8 cellular contexts compared by ENCODE assay signal in the genomic region with DNA sequence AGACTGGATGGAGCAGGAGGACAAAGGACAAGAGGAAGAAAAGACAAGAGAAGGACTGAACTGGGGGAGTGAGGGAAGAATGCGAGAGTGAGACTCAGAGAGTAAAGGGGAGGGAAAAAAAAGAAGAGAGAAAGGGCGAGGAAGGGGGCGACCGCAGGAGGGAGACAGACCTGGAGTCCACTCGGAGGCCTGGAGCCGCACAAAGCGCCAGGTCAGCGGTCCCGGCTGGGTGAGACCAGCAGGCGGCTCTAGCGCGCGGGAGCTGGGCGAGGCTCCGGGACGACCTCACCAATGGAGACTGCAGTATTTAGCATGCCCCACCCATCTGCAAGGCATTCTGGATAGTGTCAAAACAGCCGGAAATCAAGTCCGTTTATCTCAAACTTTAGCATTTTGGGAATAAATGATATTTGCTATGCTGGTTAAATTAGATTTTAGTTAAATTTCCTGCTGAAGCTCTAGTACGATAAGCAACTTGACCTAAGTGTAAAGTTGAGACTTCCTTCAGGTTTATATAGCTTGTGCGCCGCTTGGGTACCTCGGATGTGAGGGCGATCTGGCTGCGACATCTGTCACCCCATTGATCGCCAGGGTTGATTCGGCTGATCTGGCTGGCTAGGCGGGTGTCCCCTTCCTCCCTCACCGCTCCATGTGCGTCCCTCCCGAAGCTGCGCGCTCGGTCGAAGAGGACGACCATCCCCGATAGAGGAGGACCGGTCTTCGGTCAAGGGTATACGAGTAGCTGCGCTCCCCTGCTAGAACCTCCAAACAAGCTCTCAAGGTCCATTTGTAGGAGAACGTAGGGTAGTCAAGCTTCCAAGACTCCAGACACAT. TPM values are rescaled to one million over a fixed set of nuclear protein-coding genes. Genes with fewer than 3 reads are reported as not detected.
DNase-seq lines count a peak whose midpoint lies in the region; ATAC-seq and TF ChIP-seq lines count a peak whose summit lies in the region.
"Not testable (repeated sequence)": the region's sequence is repeated elsewhere in the genome, so short reads cannot be mapped to it uniquely, and the experiment has no call there.

A gene with protein sequence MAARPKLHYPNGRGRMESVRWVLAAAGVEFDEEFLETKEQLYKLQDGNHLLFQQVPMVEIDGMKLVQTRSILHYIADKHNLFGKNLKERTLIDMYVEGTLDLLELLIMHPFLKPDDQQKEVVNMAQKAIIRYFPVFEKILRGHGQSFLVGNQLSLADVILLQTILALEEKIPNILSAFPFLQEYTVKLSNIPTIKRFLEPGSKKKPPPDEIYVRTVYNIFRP (minus strand): TSS at position 206 of the 834 bp plus-strand sequence. CDS start 1,041 bp downstream, outside the sequence.

- H3K36me3 ChIP-seq in DOHH2 (ENCODE audit: control insufficient read depth, low read length); GM23338 (ENCODE audit: insufficient read depth): not testable (repeated sequence)

- H3K27ac Mint-ChIP-seq in GM23338: peak within 1 kb of the TSS; percentile 99
- H3K27ac Mint-ChIP-seq in activated T-helper 2 cell treated with anti-CD3 and anti-CD28 coated beads, Interferon-gamma antibody, Interleukin-2, Interleukin-4, amounts not matched to agents 10 μg/mL and 5 μg/mL and 100 μg/mL, durations not matched to agents 14 hours and 24 hours and 36 hours: peak within 1 kb of the TSS; percentile 90
- peak within 1 kb of the TSS; percentile 97 to 100 (median 99) for H3K27ac Mint-ChIP-seq in naive thymus-derived CD8-positive, alpha-beta T cell

- H4K20me1 ChIP-seq in DOHH2 (ENCODE audit: control insufficient read depth, insufficient read depth, low read depth, low read length); GM23338 (replicated peaks; ENCODE audit: insufficient read depth): not testable (repeated sequence)

- H3K4me3 Mint-ChIP-seq in GM23338: peak within 1 kb of the TSS; percentile 93
- peak within 1 kb of the TSS; percentile 90 for H3K4me3 Mint-ChIP-seq in activated T-helper 2 cell treated with anti-CD3 and anti-CD28 coated beads, Interferon-gamma antibody, Interleukin-2, Interleukin-4, amounts not matched to agents 10 μg/mL and 5 μg/mL and 100 μg/mL, durations not matched to agents 14 hours and 24 hours and 36 hours (ENCODE audit: low read depth)
- peak within 1 kb of the TSS; percentile 88 to 99 (median 94) for H3K4me3 Mint-ChIP-seq in naive thymus-derived CD8-positive, alpha-beta T cell

- H3K4me3 ChIP-seq in DOHH2 (ENCODE audit: low read length): peak within 1 kb of the TSS; percentile 94
- peak within 1 kb of the TSS; percentile 66 for H3K4me3 ChIP-seq in GM23338
- peak within 1 kb of the TSS; percentile 91 for H3K4me3 ChIP-seq in fibroblast of mammary gland (ENCODE audit: control insufficient read depth, low read depth, low read length)

- peak within 1 kb of the TSS; percentile 79 for H2AFZ ChIP-seq in GM23338

- H3F3A ChIP-seq in DOHH2 (ENCODE audit: control insufficient read depth, insufficient read depth): peaks cover 16% of the 10 kb centered on the region
- not testable (repeated sequence) for H3F3A ChIP-seq in GM23338 (replicated peaks; ENCODE audit: low read depth)

- not testable (repeated sequence) for H3K9me3 ChIP-seq in DOHH2 (ENCODE audit: control insufficient read depth, insufficient read depth, low read length)

- H3K27ac ChIP-seq in DOHH2 (ENCODE audit: low read depth, low read length) (peak within 1 kb of the TSS; percentile 71), GM23338 (ENCODE audit: low read depth) (peak within 1 kb of the TSS; percentile 99)

- not testable (repeated sequence) for H3K27me3 ChIP-seq in DOHH2 (ENCODE audit: control insufficient read depth, low read length); GM23338 (ENCODE audit: insufficient read depth)

- not testable (repeated sequence) for H3K9me2 ChIP-seq in DOHH2 (replicated peaks; ENCODE audit: control insufficient read depth, low read length); GM23338 (ENCODE audit: insufficient read depth)

- peak; percentile 98 for DNase-seq in GM23338 (ENCODE audit: low spot score)
- DNase-seq in LHCN-M2 (ENCODE audit: low read depth): peak; percentile 98
- peak; percentile 97 for DNase-seq in RPMI7951 (ENCODE audit: low read depth)
- DNase-seq in activated T-helper 2 cell treated with anti-CD3 and anti-CD28 coated beads, Interferon-gamma antibody, Interleukin-2, Interleukin-4, amounts not matched to agents 10 μg/mL and 5 μg/mL and 100 μg/mL, durations not matched to agents 14 hours and 24 hours and 36 hours (ENCODE audit: low spot score): peak; percentile 84
- peak; percentile 98 for DNase-seq in fibroblast of mammary gland (ENCODE audit: low read depth)
- peak; percentile 73 to 99 (median 88) for DNase-seq in naive thymus-derived CD8-positive, alpha-beta T cell
- peak; percentile 77 to 98 (median 90) for DNase-seq in stimulated activated naive CD4-positive, alpha-beta T cell (lab: John Stamatoyannopoulos, UW)

- POLR2A ChIA-PET in naive thymus-derived CD8-positive, alpha-beta T cell (lab: Charles Lee): interaction anchor here (0.8 to 2.7 kb wide), 5 partner anchors 9 to 70 kb away, joined by 3 to 21 read pairs (median 6); a partner anchor contains a TSS

- peaks cover 17% of the 10 kb centered on the region; the same call in 2 of the 3 replicates for H3K4me1 Mint-ChIP-seq in GM23338
- peaks cover 38% of the 10 kb centered on the region for H3K4me1 Mint-ChIP-seq in activated T-helper 2 cell treated with anti-CD3 and anti-CD28 coated beads, Interferon-gamma antibody, Interleukin-2, Interleukin-4, amounts not matched to agents 10 μg/mL and 5 μg/mL and 100 μg/mL, durations not matched to agents 14 hours and 24 hours and 36 hours (ENCODE audit: low read depth)
- H3K4me1 Mint-ChIP-seq in naive thymus-derived CD8-positive, alpha-beta T cell: peaks cover 22 to 30% (median 22%) of the 10 kb centered on the region in 4 donors

- peaks cover 19% of the 10 kb centered on the region for H3K4me1 ChIP-seq in DOHH2 (ENCODE audit: control insufficient read depth, low read length)
- not testable (repeated sequence) for H3K4me1 ChIP-seq in GM23338 (ENCODE audit: insufficient read depth)

- not testable (repeated sequence) for H3K36me3 Mint-ChIP-seq in GM23338 (ENCODE audit: low read depth); naive thymus-derived CD8-positive, alpha-beta T cell
- H3K36me3 Mint-ChIP-seq in activated T-helper 2 cell treated with anti-CD3 and anti-CD28 coated beads, Interferon-gamma antibody, Interleukin-2, Interleukin-4, amounts not matched to agents 10 μg/mL and 5 μg/mL and 100 μg/mL, durations not matched to agents 14 hours and 24 hours and 36 hours (ENCODE audit: low read depth): peaks cover 41% of the 10 kb centered on the region

- H3K4me2 ChIP-seq in DOHH2 (ENCODE audit: low read length): peak within 1 kb of the TSS; percentile 79
- H3K4me2 ChIP-seq in GM23338: peak within 1 kb of the TSS; percentile 78

- intact Hi-C loops in activated T-helper 2 cell treated with anti-CD3 and anti-CD28 coated beads, Interferon-gamma antibody, Interleukin-2, Interleukin-4, amounts not matched to agents 10 μg/mL and 5 μg/mL and 100 μg/mL, durations not matched to agents 14 hours and 24 hours and 36 hours (cut with micrococcal nuclease): loop anchor here (1.0 to 10.0 kb wide), 9 partner anchors 11 to 770 kb away; a partner anchor contains a TSS

- H3K9me3 Mint-ChIP-seq in GM23338; activated T-helper 2 cell treated with anti-CD3 and anti-CD28 coated beads, Interferon-gamma antibody, Interleukin-2, Interleukin-4, amounts not matched to agents 10 μg/mL and 5 μg/mL and 100 μg/mL, durations not matched to agents 14 hours and 24 hours and 36 hours; naive thymus-derived CD8-positive, alpha-beta T cell: not testable (repeated sequence)

- TF ChIP-seq CTCF in DOHH2 (IDR thresholded peaks at IDR 0.05; ENCODE audit: low read depth, low read length, poor library complexity, severe bottlenecking) (peak; percentile 79), GM23338 (conservative IDR thresholded peaks at IDR 0.05; ENCODE audit: low read depth in 2 of 2) (peak; percentile 61 to 68), fibroblast of mammary gland (conservative IDR thresholded peaks at IDR 0.05; ENCODE audit: control insufficient read depth, insufficient read depth, low read depth, low read length) (peak; percentile 74)

- H3K27me3 Mint-ChIP-seq in GM23338 (ENCODE audit: insufficient read depth, low read depth, poor library complexity): peaks cover 17% of the 10 kb centered on the region
- H3K27me3 Mint-ChIP-seq in activated T-helper 2 cell treated with anti-CD3 and anti-CD28 coated beads, Interferon-gamma antibody, Interleukin-2, Interleukin-4, amounts not matched to agents 10 μg/mL and 5 μg/mL and 100 μg/mL, durations not matched to agents 14 hours and 24 hours and 36 hours (ENCODE audit: low read depth): not testable (repeated sequence)
- H3K27me3 Mint-ChIP-seq in naive thymus-derived CD8-positive, alpha-beta T cell: peaks cover 2 to 13% (median 3%) of the 10 kb centered on the region in 5 donors

- peak; percentile 96 for ATAC-seq in GM23338
- ATAC-seq in naive thymus-derived CD8-positive, alpha-beta T cell: peak; percentile 92 to 94

- H3K79me2 ChIP-seq in DOHH2 (ENCODE audit: control insufficient read depth, low read length); GM23338 (replicated peaks; ENCODE audit: insufficient read depth): not testable (repeated sequence)

TF ChIP-seq in GM23338, 12 proteins besides CTCF, POLR2A, EP300 and RAD21 (continues in another document):
- peak; percentile 99 for TF ChIP-seq ZNF114 (CRISPR knock-in tag; IDR thresholded peaks at IDR 0.05)
- peak; percentile 68 for TF ChIP-seq ZNF331 (CRISPR knock-in tag; IDR thresholded peaks at IDR 0.05; ENCODE audit: low read depth)
- TF ChIP-seq CREB1 (CRISPR knock-in tag; IDR thresholded peaks at IDR 0.05; ENCODE audit: low read depth): peak; percentile 70
- TF ChIP-seq POLR2AphosphoS5 (IDR thresholded peaks at IDR 0.05; ENCODE audit: low read depth): peak; percentile 86

RNA-seq across cellular contexts. Expression of the gene that starts here (rescaled TPM):
- total RNA-seq in GM23338 (2014; rRNA removed; shearing (Covaris generic)): 19.3 and 19.5 TPM in 2 replicates
- polyA plus RNA-seq in GM23338 (2016; fragmentation: Nextera tagmentation; extraction: Ambion mirVana): 25.0 and 29.9 TPM in 2 replicates
- total RNA-seq in LHCN-M2 (2014; rRNA removed): 25.3 and 25.8 TPM in 2 replicates
- 17.1 TPM for polyA plus RNA-seq in LHCN-M2 (2012)
- 16.1 and 18.7 TPM in 2 replicates for total RNA-seq in RPMI7951 (2014; rRNA removed; shearing (Covaris generic))
- 69.7 and 70.2 TPM in 2 replicates for total RNA-seq in activated T-helper 2 cell treated with anti-CD3 and anti-CD28 coated beads, Interferon-gamma antibody, Interleukin-2, Interleukin-4, amounts not matched to agents 10 μg/mL and 5 μg/mL and 100 μg/mL, durations not matched to agents 14 hours and 24 hours and 36 hours
- total RNA-seq in naive thymus-derived CD8-positive, alpha-beta T cell: under 1 TPM; 0.39 to 0.69 TPM
- 1 to 10 TPM; 1.2 to 3.7 (median 3.4) TPM for polyA plus RNA-seq in naive thymus-derived CD8-positive, alpha-beta T cell

Comparison
In these comparisons a context has a peak if more than half of its experiments do, and no peak if none do; other contexts are left out.
1. Peak in every context shown above with its lines: DNase-seq, ATAC-seq, H3K4me3 ChIP-seq and H3K27ac ChIP-seq.
2. RNA of the gene that starts here (total RNA-seq): 69.7 to 70.2 TPM in activated T-helper 2 cell treated with anti-CD3 and anti-CD28 coated beads, Interferon-gamma antibody, Interleukin-2, Interleukin-4, amounts not matched to agents 10 μg/mL and 5 μg/mL and 100 μg/mL, durations not matched to agents 14 hours and 24 hours and 36 hours, 25.3 to 25.8 TPM in LHCN-M2, 19.3 to 19.5 TPM in GM23338 and 16.1 to 18.7 TPM in RPMI7951; 0.39 to 0.69 TPM in naive thymus-derived CD8-positive, alpha-beta T cell; every median in the first group is over 10 times any median in the second.